Comparison of ENCODE assay signal across 17 cellular contexts in genomic region chr3:150084128-150084527, GRCh38.
"Had no signal": no experiment of that assay in that cellular context is flagged by ENCODE, and none has a peak within 500 bp of the region (broad histone marks: within the 10 kb centered on the region; RNA-seq: fewer than 3 reads in every experiment).

No MANE protein-coding gene starts in this region.

- DNase-seq: activated CD4-positive, CD25-positive, alpha-beta regulatory T cell treated with anti-CD3 and anti-CD28 coated beads, Interleukin-2, amount 50 U/mL, for 72 hours; activated naive CD4-positive, alpha-beta T cell; immature natural killer cell; left cardiac atrium; lower lobe of right lung; midbrain; naive B cell; retina; small intestine; stimulated activated CD4-positive, alpha-beta T cell treated with anti-CD3 and anti-CD28 coated beads, Interleukin-4, amount 100 ng/mL, for 4 hours; stimulated activated CD8-positive, alpha-beta memory T cell treated with anti-CD3 and anti-CD28 coated beads, Interleukin-4, amount 100 ng/mL, for 48 hours; stimulated activated naive CD4-positive, alpha-beta T cell treated with Interleukin-2 at 50 U/mL for 16 hours; trophoblast cell had no signal

- H2AFZ ChIP-seq: parathyroid adenoma had no signal

- H3K36me3 ChIP-seq: ascending aorta, lower lobe of right lung had no signal

- H3K9me3 ChIP-seq: ascending aorta, lower lobe of right lung had no signal

- ATAC-seq: esophagus mucosa, lower lobe of right lung had no signal

- H3K9ac ChIP-seq: parathyroid adenoma had no signal

- H3K4me1 ChIP-seq: lower lobe of right lung, parathyroid adenoma had no signal

- H3K79me2 ChIP-seq: parathyroid adenoma had no signal

- H3K27ac ChIP-seq: lower lobe of right lung, parathyroid adenoma, SK-N-MC had no signal

- H3K27me3 ChIP-seq: ascending aorta had no signal

- H3K4me3 ChIP-seq: lower lobe of right lung had no signal
